1 cellular context compared by ENCODE assay signal in the genomic region with DNA sequence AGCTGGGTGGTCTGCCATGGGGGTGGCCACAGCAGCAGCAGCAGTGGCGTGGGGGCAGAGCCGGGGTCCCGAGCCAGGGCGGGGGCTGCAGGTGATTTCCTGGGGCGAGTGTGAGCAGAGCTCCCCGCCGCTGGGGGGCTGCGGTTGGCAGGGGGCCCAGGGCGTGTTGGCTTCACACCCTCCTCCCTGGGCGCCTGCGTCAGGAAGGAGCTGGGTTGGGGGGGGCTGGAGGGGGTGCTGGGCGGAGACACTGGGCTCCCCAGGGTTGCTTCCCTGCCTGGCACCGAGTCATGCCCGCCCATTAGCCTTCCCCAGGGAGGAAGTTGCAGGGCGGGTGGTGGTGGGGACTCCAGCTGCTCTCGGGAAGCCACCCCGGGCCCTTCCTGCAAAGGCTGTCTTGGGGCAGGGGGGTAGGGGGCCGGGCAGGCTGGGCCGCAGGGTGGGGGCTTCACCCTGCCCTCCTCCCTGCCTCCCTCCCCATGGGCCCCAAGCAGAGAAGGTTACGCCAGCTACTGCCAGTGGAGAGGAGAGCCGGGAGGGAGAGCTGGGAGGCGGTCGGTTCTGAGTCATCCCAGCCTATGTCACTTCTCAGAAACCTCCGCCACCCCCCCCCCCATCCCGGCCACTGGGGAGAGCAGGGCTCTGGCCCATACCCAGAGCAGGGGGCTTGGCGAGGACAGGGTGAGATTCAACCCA.
A peak's percentile ranks its signal among the peaks of the same experiment; 100 is the strongest.
TF ChIP-seq lines count a peak whose summit lies in the region.

No MANE protein-coding gene starts in this region.

TF ChIP-seq in A549, 52 proteins besides CTCF, POLR2A, EP300 and RAD21 (continued from another document):
- TF ChIP-seq, protein P1, sequence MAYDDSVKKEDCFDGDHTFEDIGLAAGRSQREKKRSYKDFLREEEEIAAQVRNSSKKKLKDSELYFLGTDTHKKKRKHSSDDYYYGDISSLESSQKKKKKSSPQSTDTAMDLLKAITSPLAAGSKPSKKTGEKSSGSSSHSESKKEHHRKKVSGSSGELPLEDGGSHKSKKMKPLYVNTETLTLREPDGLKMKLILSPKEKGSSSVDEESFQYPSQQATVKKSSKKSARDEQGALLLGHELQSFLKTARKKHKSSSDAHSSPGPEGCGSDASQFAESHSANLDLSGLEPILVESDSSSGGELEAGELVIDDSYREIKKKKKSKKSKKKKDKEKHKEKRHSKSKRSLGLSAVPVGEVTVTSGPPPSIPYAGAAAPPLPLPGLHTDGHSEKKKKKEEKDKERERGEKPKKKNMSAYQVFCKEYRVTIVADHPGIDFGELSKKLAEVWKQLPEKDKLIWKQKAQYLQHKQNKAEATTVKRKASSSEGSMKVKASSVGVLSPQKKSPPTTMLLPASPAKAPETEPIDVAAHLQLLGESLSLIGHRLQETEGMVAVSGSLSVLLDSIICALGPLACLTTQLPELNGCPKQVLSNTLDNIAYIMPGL (CRISPR knock-in tag; IDR thresholded peaks at IDR 0.05; ENCODE audit: borderline replicate concordance) = no peak
- no peak for TF ChIP-seq EHF (CRISPR knock-in tag; IDR thresholded peaks at IDR 0.05)
- TF ChIP-seq BHLHE40 (IDR thresholded peaks at IDR 0.05; ENCODE audit: low read depth, low read length) = no peak
- 0 out of 2 replicates have a peak, but pooled peaks have one; percentile 22 for TF ChIP-seq FOSL2 (IDR thresholded peaks at IDR 0.05)
- TF ChIP-seq FOSL2 (CRISPR knock-in tag; IDR thresholded peaks at IDR 0.05) = peak; percentile 76
- TF ChIP-seq SMC3 (IDR thresholded peaks at IDR 0.05) = 0 out of 3 replicates have a peak, but pooled peaks have one; percentile 4
- TF ChIP-seq GATA3 (IDR thresholded peaks at IDR 0.05; ENCODE audit: borderline replicate concordance) = peak; percentile 51
- TF ChIP-seq, protein P2, sequence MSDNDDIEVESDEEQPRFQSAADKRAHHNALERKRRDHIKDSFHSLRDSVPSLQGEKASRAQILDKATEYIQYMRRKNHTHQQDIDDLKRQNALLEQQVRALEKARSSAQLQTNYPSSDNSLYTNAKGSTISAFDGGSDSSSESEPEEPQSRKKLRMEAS (IDR thresholded peaks at IDR 0.05) = peak; percentile 12; the same call in 1 of the 2 replicates
